ENCODE assay signal across 8 cellular contexts in genomic region chr4:24096603-24097002, GRCh38.
"Had no signal": no experiment of that assay in that cellular context is flagged by ENCODE, and none has a peak within 500 bp of the region (broad histone marks: within the 10 kb centered on the region; RNA-seq: fewer than 3 reads in every experiment).

No MANE protein-coding gene starts in this region.

- H2AFZ ChIP-seq: GM23248 had no signal

- H3K4me3 ChIP-seq: GM23248, HAP-1 had no signal

- H3K9me3 ChIP-seq: HAP-1 had no signal

- H3K27ac ChIP-seq: GM23248, HL-60 had no signal

- ATAC-seq: HCT116 had no signal

- H3K4me1 ChIP-seq: HAP-1 had no signal

- H3K9ac ChIP-seq: GM23248 had no signal

- DNase-seq: GM23248, GOT3, H7, HFFc6, KG1 had no signal

- H3K36me3 ChIP-seq: HAP-1 had no signal
